Comparison of ENCODE assay signal across 21 cellular contexts in the genomic region with DNA sequence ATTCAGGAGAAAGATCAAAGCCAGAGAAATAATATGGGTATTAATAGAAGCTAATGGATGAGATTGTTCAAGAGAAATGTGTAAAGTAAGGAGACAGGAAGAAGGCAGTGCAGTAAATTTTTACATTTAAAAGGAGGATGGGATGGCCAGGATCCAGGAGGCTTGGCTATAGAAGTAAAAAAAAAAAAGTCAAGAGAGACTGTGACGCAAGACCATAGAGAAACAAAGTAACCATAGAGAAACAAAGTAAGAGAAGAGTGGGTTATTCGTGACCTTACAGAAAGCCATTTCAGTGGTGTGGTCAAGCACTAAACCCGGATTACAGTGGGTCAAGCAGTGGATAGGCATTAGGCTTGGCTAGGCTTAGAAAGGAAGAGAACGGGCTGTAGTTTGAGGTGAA.
"Had no signal": no experiment of that assay in that cellular context is flagged by ENCODE, and none has a peak within 500 bp of the region (broad histone marks: within the 10 kb centered on the region; RNA-seq: fewer than 3 reads in every experiment).

No MANE protein-coding gene starts in this region.

- H3K9ac ChIP-seq: neural progenitor cell had no signal

- H3K9me3 ChIP-seq: gastrocnemius medialis, ovary, sigmoid colon, thoracic aorta, upper lobe of right lung had no signal

- H3K4me3 Mint-ChIP-seq: activated CD4-positive, alpha-beta T cell treated with anti-CD3 and anti-CD28 coated beads, Interleukin-2, amount 10 ng/mL, durations not matched to agents 7 days and 5 days; activated naive CD8-positive, alpha-beta T cell treated with anti-CD3 and anti-CD28 coated beads for 36 hours; activated T-helper 1 cell treated with anti-CD3 and anti-CD28 coated beads, Interleukin-12 subunit alpha, Interleukin-12 subunit beta, Interleukin-2, Interleukin-4 antibody, amounts not matched to agents 30 ng/mL and 10 ng/mL and 1 ng/mL, durations not matched to agents 14 hours and 24 hours and 36 hours; endodermal cell; neural progenitor cell; T-helper 2 cell treated with Interferon-gamma antibody and Interleukin-4, amounts not matched to agents 5 μg/mL and 100 μg/mL, for 36 hours had no signal

- H3K27ac ChIP-seq: breast epithelium, dorsolateral prefrontal cortex, gastrocnemius medialis, heart left ventricle, neural progenitor cell, ovary, sigmoid colon, stomach, thoracic aorta, upper lobe of right lung had no signal

- DNase-seq: activated CD4-positive, alpha-beta T cell treated with anti-CD3 and anti-CD28 coated beads, Interleukin-2, amount 10 ng/mL, durations not matched to agents 7 days and 5 days; activated naive CD8-positive, alpha-beta T cell treated with anti-CD3 and anti-CD28 coated beads for 36 hours; aorta; dorsolateral prefrontal cortex; endodermal cell; erythroblast; gastrocnemius medialis; heart left ventricle; left colon; ovary; sigmoid colon; stimulated activated CD4-positive, alpha-beta T cell treated with anti-CD3 and anti-CD28 coated beads, Interleukin-12 subunit alpha, Interleukin-12 subunit beta, amount 100 ng/mL, for 4 hours; stimulated activated CD4-positive, alpha-beta T cell treated with anti-CD3 and anti-CD28 coated beads, Interleukin-2, amount 100 ng/mL, for 24 hours; stomach; upper lobe of right lung had no signal

- H3K4me3 ChIP-seq: breast epithelium, dorsolateral prefrontal cortex, gastrocnemius medialis, heart left ventricle, lung, neural progenitor cell, ovary, sigmoid colon, stomach, thoracic aorta, upper lobe of right lung had no signal

- H3K4me1 Mint-ChIP-seq: activated CD4-positive, alpha-beta T cell treated with anti-CD3 and anti-CD28 coated beads, Interleukin-2, amount 10 ng/mL, durations not matched to agents 7 days and 5 days; activated naive CD8-positive, alpha-beta T cell treated with anti-CD3 and anti-CD28 coated beads for 36 hours; endodermal cell; neural progenitor cell had no signal

- H3K4me2 ChIP-seq: neural progenitor cell had no signal

- H2AFZ ChIP-seq: neural progenitor cell had no signal

- H3K4me1 ChIP-seq: breast epithelium, gastrocnemius medialis, heart left ventricle, neural progenitor cell, sigmoid colon, stomach, upper lobe of right lung had no signal

- H3K36me3 ChIP-seq: breast epithelium, neural progenitor cell, ovary had no signal

- H3K27me3 ChIP-seq: breast epithelium, dorsolateral prefrontal cortex, gastrocnemius medialis, heart left ventricle, neural progenitor cell, ovary, sigmoid colon, stomach, upper lobe of right lung had no signal

- ATAC-seq: gastrocnemius medialis, heart left ventricle, left colon, upper lobe of right lung had no signal

- H3K27me3 Mint-ChIP-seq: activated CD4-positive, alpha-beta T cell treated with anti-CD3 and anti-CD28 coated beads, Interleukin-2, amount 10 ng/mL, durations not matched to agents 7 days and 5 days; activated naive CD8-positive, alpha-beta T cell treated with anti-CD3 and anti-CD28 coated beads for 36 hours had no signal

- H3K27ac Mint-ChIP-seq: activated CD4-positive, alpha-beta T cell treated with anti-CD3 and anti-CD28 coated beads, Interleukin-2, amount 10 ng/mL, durations not matched to agents 7 days and 5 days; activated naive CD8-positive, alpha-beta T cell treated with anti-CD3 and anti-CD28 coated beads for 36 hours; activated T-helper 1 cell treated with anti-CD3 and anti-CD28 coated beads, Interleukin-12 subunit alpha, Interleukin-12 subunit beta, Interleukin-2, Interleukin-4 antibody, amounts not matched to agents 30 ng/mL and 10 ng/mL and 1 ng/mL, durations not matched to agents 14 hours and 24 hours and 36 hours; endodermal cell; neural progenitor cell; T-helper 2 cell treated with Interferon-gamma antibody and Interleukin-4, amounts not matched to agents 5 μg/mL and 100 μg/mL, for 36 hours had no signal
